2 cellular contexts compared by ENCODE assay signal in genomic region chr14:100389497-100390104, GRCh38.
TF ChIP-seq lines count a peak whose summit lies in the region.

No MANE protein-coding gene starts in this region.

TF ChIP-seq in HepG2, 621 proteins besides CTCF, POLR2A, EP300 and RAD21 (continued from another document):
- 0 out of 2 replicates have a peak, but pooled peaks have one; percentile 39 for TF ChIP-seq ZBTB38 (CRISPR knock-in tag; IDR thresholded peaks at IDR 0.05)
TF ChIP-seq in HepG2: peak in this region for 1.

TF ChIP-seq in SK-N-SH treated with all-trans-retinoic acid at 6 μM for 48 hours, 23 proteins besides CTCF, POLR2A, EP300 and RAD21 (continued from another document):
- TF ChIP-seq BACH2 (CRISPR knock-in tag; IDR thresholded peaks at IDR 0.05; ENCODE audit: borderline replicate concordance) = no peak
- no peak for TF ChIP-seq PPARA (CRISPR knock-in tag; IDR thresholded peaks at IDR 0.05; ENCODE audit: borderline replicate concordance)
- no peak for TF ChIP-seq OSR1 (CRISPR knock-in tag; IDR thresholded peaks at IDR 0.05)
- no peak for TF ChIP-seq RARB (CRISPR knock-in tag; IDR thresholded peaks at IDR 0.05)
- no peak for TF ChIP-seq ARNTL (CRISPR knock-in tag; IDR thresholded peaks at IDR 0.05; ENCODE audit: borderline replicate concordance, low read depth)
- TF ChIP-seq ISL1 (CRISPR knock-in tag; IDR thresholded peaks at IDR 0.05) = no peak
- TF ChIP-seq CSDC2 (CRISPR knock-in tag; IDR thresholded peaks at IDR 0.05) = no peak
- TF ChIP-seq TCF4 (CRISPR knock-in tag; IDR thresholded peaks at IDR 0.05; ENCODE audit: borderline replicate concordance) = no peak
TF ChIP-seq in SK-N-SH treated with all-trans-retinoic acid at 6 μM for 48 hours: peak in this region for 0.
